In genomic region chr3:53134631-53135232, GRCh38 we compare ENCODE assay signal across 8 cellular contexts.
A peak's percentile ranks its signal among the peaks of the same experiment; 100 is the strongest.
DNase-seq lines count a peak whose midpoint lies in the region; ATAC-seq and TF ChIP-seq lines count a peak whose summit lies in the region.

No MANE protein-coding gene starts in this region.

- peak; percentile 86 for TF ChIP-seq CTCF in MM.1S (IDR thresholded peaks at IDR 0.05; ENCODE audit: low read length)
- TF ChIP-seq CTCF in astrocyte of the spinal cord (IDR thresholded peaks at IDR 0.05; ENCODE audit: low read depth, low read length) = peak; percentile 89

- in situ Hi-C loops in astrocyte of the spinal cord (cut with HindIII; ENCODE audit: low sequenced_read_pairs) = no loop called here

- no peak overlapping the region for H2AFZ ChIP-seq in MM.1S (ENCODE audit: low read length)

- no peak overlapping the region for H3K9ac ChIP-seq in MM.1S (ENCODE audit: low read length)

- H3K9me3 ChIP-seq in MM.1S (replicated peaks; ENCODE audit: insufficient read depth, low read length) = no peaks in the 10 kb centered on the region

- no peak overlapping the region for H3K4me2 ChIP-seq in MM.1S (ENCODE audit: low read depth, low read length)

- no peaks in the 10 kb centered on the region for H3F3A ChIP-seq in MM.1S (ENCODE audit: insufficient read depth, low read length)

- no peaks in the 10 kb centered on the region for H3K36me3 ChIP-seq in MM.1S (replicated peaks; ENCODE audit: insufficient read depth, low read length)

- ATAC-seq in GM21529 (IDR thresholded peaks at IDR 0.05; ENCODE audit: unreplicated experiment) = peak; percentile 60

- peaks cover 5% of the 10 kb centered on the region for H3K79me2 ChIP-seq in MM.1S (ENCODE audit: low read length)

- no peaks in the 10 kb centered on the region for H3K9me2 ChIP-seq in MM.1S (replicated peaks; ENCODE audit: insufficient read depth, low read length)

- no peak overlapping the region for H3K4me3 ChIP-seq in MM.1S (ENCODE audit: low read length)
- no peak overlapping the region for H3K4me3 ChIP-seq in astrocyte of the spinal cord (ENCODE audit: low read depth, low read length)

- no peaks in the 10 kb centered on the region for H4K20me1 ChIP-seq in MM.1S (ENCODE audit: insufficient read depth, low read length)

- H3K27me3 ChIP-seq in MM.1S (replicated peaks; ENCODE audit: insufficient read depth, low read length) = no peaks in the 10 kb centered on the region

- H3K4me1 ChIP-seq in MM.1S (ENCODE audit: low read length) = peaks cover 6% of the 10 kb centered on the region

- no peak overlapping the region for H3K27ac ChIP-seq in MM.1S (ENCODE audit: low read length)

- peak; percentile 68 for DNase-seq in DMS153 (lab: John Stamatoyannopoulos, UW)
- peak; percentile 73 for DNase-seq in MM.1S
- DNase-seq in T-helper 2 cell = peak; percentile 20 to 70 (median 44)
- DNase-seq in astrocyte of the spinal cord (ENCODE audit: low read depth, low spot score) = peak; percentile 63
- peak; percentile 56 for DNase-seq in iPS DF 19.7 (ENCODE audit: low read depth, low spot score)
- peak; percentile 77 for DNase-seq in stimulated activated CD4-positive, alpha-beta T cell treated with anti-CD3 and anti-CD28 coated beads, Interleukin-15, amount 100 ng/mL, for 24 hours
- no peak for DNase-seq in NCI-H128 (lab: John Stamatoyannopoulos, UW; ENCODE audit: unreplicated experiment)
